ENCODE assay signal across 21 cellular contexts in the genomic region with DNA sequence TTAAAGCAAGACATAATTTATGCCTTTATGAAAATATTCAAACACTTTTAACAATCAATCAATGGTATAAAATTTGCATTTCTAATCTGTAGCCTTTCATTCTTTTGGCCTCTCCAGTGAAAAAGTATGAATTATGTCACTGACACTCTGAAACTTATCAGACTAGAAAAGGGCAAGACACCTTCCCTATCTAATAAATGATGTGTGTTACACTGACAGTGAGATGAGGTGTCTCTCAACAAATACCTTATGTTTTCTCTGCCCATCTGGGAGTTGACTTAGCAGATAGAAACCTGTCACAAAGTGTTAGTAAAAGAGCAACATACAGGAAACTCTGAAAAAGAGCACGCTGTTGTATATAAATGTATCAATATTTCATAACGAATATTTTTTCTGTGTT.
"Had no signal": no experiment of that assay in that cellular context is flagged by ENCODE, and none has a peak within 500 bp of the region (broad histone marks: within the 10 kb centered on the region; RNA-seq: fewer than 3 reads in every experiment).

No MANE protein-coding gene starts in this region.

- H3K4me1 ChIP-seq: SJCRH30 had no signal

- H3K36me3 ChIP-seq: MG63, SJCRH30 had no signal

- H3K9me3 ChIP-seq: MG63 had no signal

- ATAC-seq: HepG2, SK-N-SH treated with all-trans-retinoic acid at 6 μM for 48 hours had no signal

- DNase-seq: IMR-90, Karpas-422, KG1, MG63, NCI-H1092, NCI-H1105 treated with DMSO at 0.1 percent for 48 hours, NCI-H1417 treated with DMSO at 0.1 percent for 48 hours, NCI-H146, NCI-H1694 treated with DMSO at 0.1 percent for 48 hours, NCI-H1930, NCI-H2081, NCI-H2107, NCI-H2227 treated with DMSO at 0.1 percent for 48 hours, NCI-H524, NCI-H526 treated with DMSO at 0.1 percent for 48 hours, NCI-H748 treated with DMSO at 0.1 percent for 48 hours, RPMI8226, SHP77 treated with DMSO at 0.1 percent for 48 hours, SJCRH30 had no signal

- H3K27me3 ChIP-seq: MG63, SJCRH30 had no signal

- H3K4me3 ChIP-seq: MG63, SJCRH30 had no signal

- H3K27ac ChIP-seq: SJCRH30 had no signal
